In the genomic region with DNA sequence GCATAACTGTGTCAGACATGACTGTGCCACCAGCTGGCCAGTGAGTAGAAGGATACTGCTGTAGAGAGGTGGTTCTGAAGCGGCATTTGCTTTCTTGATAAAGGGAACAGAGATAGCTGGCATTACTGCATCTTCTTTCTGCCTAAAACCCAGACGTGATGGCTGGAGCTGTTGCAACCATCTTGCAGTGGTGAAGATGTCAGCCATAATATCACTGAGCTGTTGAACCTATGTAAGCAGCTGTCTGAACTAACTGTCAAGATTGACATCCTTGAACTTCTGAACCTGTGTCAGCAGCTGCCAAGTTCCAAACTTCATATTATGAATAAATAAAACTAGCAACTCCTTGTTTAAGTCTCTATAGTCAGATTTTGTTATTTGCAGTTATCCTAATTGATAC, we compare ENCODE assay signal across 31 cellular contexts.
"Had no signal": no experiment of that assay in that cellular context is flagged by ENCODE, and none has a peak within 500 bp of the region (broad histone marks: within the 10 kb centered on the region; RNA-seq: fewer than 3 reads in every experiment).

No MANE protein-coding gene starts in this region.

- H3K36me3 ChIP-seq: esophagus muscularis mucosa, gastroesophageal sphincter, heart right ventricle, WERI-Rb-1 had no signal

- H3K27me3 ChIP-seq: body of pancreas, esophagus muscularis mucosa, gastroesophageal sphincter, heart right ventricle had no signal

- DNase-seq: activated B cell treated with CpG ODN at 0.5 μM for 24 hours; activated CD4-positive, alpha-beta T cell treated with anti-CD3 and anti-CD28 coated beads for 48 hours; activated CD4-positive, alpha-beta T cell treated with anti-CD3 and anti-CD28 coated beads, Interleukin-2, amount 50 U/mL, for 1 hour; activated CD4-positive, alpha-beta T cell treated with anti-CD3 and anti-CD28 coated beads, Interleukin-2, amount 50 U/mL, for 48 hours; activated CD8-positive, alpha-beta memory T cell treated with anti-CD3 and anti-CD28 coated beads for 24 hours; activated CD8-positive, alpha-beta T cell treated with anti-CD3 and anti-CD28 coated beads for 36 hours; activated effector memory CD4-positive, alpha-beta T cell treated with Interleukin-2 at 50 U/mL for 16 hours; activated gamma-delta T cell treated with Interleukin-2 at 50 U/mL for 16 hours; activated naive CD4-positive, alpha-beta T cell treated with anti-CD3 and anti-CD28 coated beads, Interleukin-2, amount 50 U/mL, for 16 hours; activated naive CD4-positive, alpha-beta T cell treated with Interleukin-2 at 50 U/mL for 16 hours; activated T-cell treated with anti-CD3 and anti-CD28 coated beads, Interleukin-2, amount 50 U/mL, for 4 hours; amniotic stem cell; aorta; body of pancreas; caudate nucleus; cortex of kidney; dermis blood vessel endothelial cell; effector CD4-positive, alpha-beta T cell; effector memory CD8-positive, alpha-beta T cell; erythroblast; foreskin melanocyte; heart right ventricle; T-helper 17 cell; T1000; WERI-Rb-1 had no signal

- ATAC-seq: activated CD4-positive, CD25-positive, alpha-beta regulatory T cell treated with anti-CD3 and anti-CD28 coated beads, Interleukin-2, amount 50 U/mL, for 24 hours; activated CD8-positive, alpha-beta T cell treated with anti-CD3 and anti-CD28 coated beads for 36 hours; activated T-cell treated with anti-CD3 and anti-CD28 coated beads, Interleukin-2, amount 50 U/mL, for 4 hours; activated T-helper 17 cell treated with anti-CD3 and anti-CD28 coated beads, Interleukin-2, amount 50 U/mL, for 72 hours; body of pancreas; effector memory CD8-positive, alpha-beta T cell; gastroesophageal sphincter; heart right ventricle; T-helper 17 cell had no signal

- H3K27ac Mint-ChIP-seq: activated B cell treated with CpG ODN at 0.5 μM for 24 hours; activated CD8-positive, alpha-beta T cell treated with anti-CD3 and anti-CD28 coated beads for 36 hours; activated naive CD8-positive, alpha-beta T cell; activated T-helper 17 cell treated with anti-CD3 and anti-CD28 coated beads, Interleukin-2, amount 50 U/mL, for 72 hours; effector memory CD8-positive, alpha-beta T cell; T-helper 17 cell; T-helper 2 cell treated with Interferon-gamma antibody and Interleukin-4, amounts not matched to agents 5 μg/mL and 100 μg/mL, for 36 hours had no signal

- H3K4me3 Mint-ChIP-seq: activated B cell treated with CpG ODN at 0.5 μM for 24 hours; activated CD8-positive, alpha-beta T cell treated with anti-CD3 and anti-CD28 coated beads for 36 hours; activated naive CD8-positive, alpha-beta T cell; activated T-cell treated with anti-CD3 and anti-CD28 coated beads, Interleukin-2, amount 50 U/mL, for 4 hours; activated T-helper 17 cell treated with anti-CD3 and anti-CD28 coated beads, Interleukin-2, amount 50 U/mL, for 72 hours; effector memory CD8-positive, alpha-beta T cell; T-helper 17 cell; T-helper 2 cell treated with Interferon-gamma antibody and Interleukin-4, amounts not matched to agents 5 μg/mL and 100 μg/mL, for 36 hours had no signal

- H3K36me3 Mint-ChIP-seq: activated naive CD8-positive, alpha-beta T cell had no signal

- H3K4me3 ChIP-seq: body of pancreas, esophagus muscularis mucosa, gastroesophageal sphincter, heart right ventricle had no signal

- H3K9me3 ChIP-seq: body of pancreas, esophagus muscularis mucosa, gastroesophageal sphincter had no signal

- H3K27ac ChIP-seq: body of pancreas, esophagus muscularis mucosa, gastroesophageal sphincter, heart right ventricle, WERI-Rb-1 had no signal

- H3K4me1 ChIP-seq: body of pancreas had no signal

- H3K4me1 Mint-ChIP-seq: activated B cell treated with CpG ODN at 0.5 μM for 24 hours; activated T-helper 17 cell treated with anti-CD3 and anti-CD28 coated beads, Interleukin-2, amount 50 U/mL, for 72 hours; T-helper 17 cell had no signal

- H3K9me3 Mint-ChIP-seq: activated T-cell treated with anti-CD3 and anti-CD28 coated beads, Interleukin-2, amount 50 U/mL, for 4 hours; T-helper 2 cell treated with Interferon-gamma antibody and Interleukin-4, amounts not matched to agents 5 μg/mL and 100 μg/mL, for 36 hours had no signal
